ENCODE assay signal across 1 cellular context in the genomic region with DNA sequence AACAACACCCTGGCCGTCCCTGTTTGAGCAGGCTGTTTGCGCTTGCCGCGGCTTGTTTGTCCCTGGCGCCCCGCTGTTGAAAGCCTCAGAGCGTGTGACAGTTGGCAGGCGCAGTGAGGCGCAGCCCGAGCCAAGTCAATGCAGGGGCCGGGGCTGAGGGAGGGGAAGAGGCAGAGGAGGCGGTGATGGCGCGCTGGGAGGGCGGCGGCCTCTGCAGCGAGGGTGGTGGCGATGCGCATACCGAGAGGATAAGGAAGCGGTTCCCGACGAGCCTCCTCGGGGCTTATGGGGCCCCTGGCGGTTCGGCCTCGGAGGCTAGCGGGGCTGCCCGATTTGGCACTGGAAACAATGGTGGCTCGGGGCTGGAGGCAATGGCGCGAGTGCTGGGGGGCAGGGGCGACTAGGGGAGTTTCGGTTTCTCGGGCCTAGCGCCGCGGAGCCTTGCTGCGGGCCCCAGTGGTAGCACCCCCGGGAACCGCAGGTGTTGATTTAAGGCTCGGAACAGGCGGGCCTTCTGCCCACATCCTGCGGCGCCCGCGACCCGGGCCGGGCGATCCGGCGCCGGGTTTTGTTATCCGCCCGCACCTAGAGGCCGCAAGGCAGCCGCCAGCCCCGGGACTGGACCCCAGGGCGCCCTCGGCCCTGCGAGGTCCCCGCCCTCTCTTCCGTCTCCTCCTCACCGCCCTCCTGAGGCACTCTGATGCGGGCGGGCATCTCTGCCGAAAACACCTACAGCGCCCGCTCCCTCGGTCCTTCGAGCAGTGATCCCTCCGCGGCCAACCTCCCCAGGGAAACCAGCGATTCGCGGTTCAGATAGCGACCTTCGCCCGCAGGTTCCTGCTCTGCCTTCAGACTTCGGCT.
A peak's percentile ranks its signal among the peaks of the same experiment; 100 is the strongest.
TF ChIP-seq lines count a peak whose summit lies in the region.

No MANE protein-coding gene starts in this region.

TF ChIP-seq in GM12878, 131 proteins besides CTCF, POLR2A, EP300 and RAD21 (continued from another document and continues in another):
- TF ChIP-seq, protein P1, sequence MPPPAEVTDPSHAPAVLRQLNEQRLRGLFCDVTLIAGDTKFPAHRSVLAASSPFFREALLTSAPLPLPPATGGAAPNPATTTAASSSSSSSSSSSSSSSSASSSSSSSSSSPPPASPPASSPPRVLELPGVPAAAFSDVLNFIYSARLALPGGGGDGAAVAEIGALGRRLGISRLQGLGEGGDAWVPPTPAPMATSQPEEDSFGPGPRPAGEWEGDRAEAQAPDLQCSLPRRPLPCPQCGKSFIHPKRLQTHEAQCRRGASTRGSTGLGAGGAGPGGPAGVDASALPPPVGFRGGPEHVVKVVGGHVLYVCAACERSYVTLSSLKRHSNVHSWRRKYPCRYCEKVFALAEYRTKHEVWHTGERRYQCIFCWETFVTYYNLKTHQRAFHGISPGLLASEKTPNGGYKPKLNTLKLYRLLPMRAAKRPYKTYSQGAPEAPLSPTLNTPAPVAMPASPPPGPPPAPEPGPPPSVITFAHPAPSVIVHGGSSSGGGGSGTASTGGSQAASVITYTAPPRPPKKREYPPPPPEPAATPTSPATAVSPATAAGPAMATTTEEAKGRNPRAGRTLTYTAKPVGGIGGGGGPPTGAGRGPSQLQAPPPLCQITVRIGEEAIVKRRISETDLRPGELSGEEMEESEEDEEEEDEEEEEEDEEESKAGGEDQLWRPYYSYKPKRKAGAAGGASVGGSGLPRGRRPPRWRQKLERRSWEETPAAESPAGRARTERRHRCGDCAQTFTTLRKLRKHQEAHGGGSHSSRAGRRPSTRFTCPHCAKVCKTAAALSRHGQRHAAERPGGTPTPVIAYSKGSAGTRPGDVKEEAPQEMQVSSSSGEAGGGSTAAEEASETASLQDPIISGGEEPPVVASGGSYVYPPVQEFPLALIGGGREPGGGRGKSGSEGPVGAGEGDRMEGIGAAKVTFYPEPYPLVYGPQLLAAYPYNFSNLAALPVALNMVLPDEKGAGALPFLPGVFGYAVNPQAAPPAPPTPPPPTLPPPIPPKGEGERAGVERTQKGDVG (CRISPR knock-in tag; IDR thresholded peaks at IDR 0.05) = peak; percentile 82
- TF ChIP-seq, protein P2, sequence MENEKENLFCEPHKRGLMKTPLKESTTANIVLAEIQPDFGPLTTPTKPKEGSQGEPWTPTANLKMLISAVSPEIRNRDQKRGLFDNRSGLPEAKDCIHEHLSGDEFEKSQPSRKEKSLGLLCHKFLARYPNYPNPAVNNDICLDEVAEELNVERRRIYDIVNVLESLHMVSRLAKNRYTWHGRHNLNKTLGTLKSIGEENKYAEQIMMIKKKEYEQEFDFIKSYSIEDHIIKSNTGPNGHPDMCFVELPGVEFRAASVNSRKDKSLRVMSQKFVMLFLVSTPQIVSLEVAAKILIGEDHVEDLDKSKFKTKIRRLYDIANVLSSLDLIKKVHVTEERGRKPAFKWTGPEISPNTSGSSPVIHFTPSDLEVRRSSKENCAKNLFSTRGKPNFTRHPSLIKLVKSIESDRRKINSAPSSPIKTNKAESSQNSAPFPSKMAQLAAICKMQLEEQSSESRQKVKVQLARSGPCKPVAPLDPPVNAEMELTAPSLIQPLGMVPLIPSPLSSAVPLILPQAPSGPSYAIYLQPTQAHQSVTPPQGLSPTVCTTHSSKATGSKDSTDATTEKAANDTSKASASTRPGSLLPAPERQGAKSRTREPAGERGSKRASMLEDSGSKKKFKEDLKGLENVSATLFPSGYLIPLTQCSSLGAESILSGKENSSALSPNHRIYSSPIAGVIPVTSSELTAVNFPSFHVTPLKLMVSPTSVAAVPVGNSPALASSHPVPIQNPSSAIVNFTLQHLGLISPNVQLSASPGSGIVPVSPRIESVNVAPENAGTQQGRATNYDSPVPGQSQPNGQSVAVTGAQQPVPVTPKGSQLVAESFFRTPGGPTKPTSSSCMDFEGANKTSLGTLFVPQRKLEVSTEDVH (IDR thresholded peaks at IDR 0.05; ENCODE audit: low read depth, partially characterized antibody) = no peak
- TF ChIP-seq RFX5 (IDR thresholded peaks at IDR 0.05; ENCODE audit: low read depth, low read length) (no peak; the same call in 1 of the 2 replicates), FOS (IDR thresholded peaks at IDR 0.05; ENCODE audit: borderline replicate concordance, extremely low read depth, insufficient read length) (no peak), BHLHE40 (IDR thresholded peaks at IDR 0.05; ENCODE audit: borderline replicate concordance in 1 of 2, low read depth in 2 of 2, low read length in 1 of 2) (peak; percentile 72 to 89), SIN3A (IDR thresholded peaks at IDR 0.05; ENCODE audit: low read depth, low read length) (peak; percentile 73; the same call in 1 of the 2 replicates), JUND (IDR thresholded peaks at IDR 0.05; ENCODE audit: low read depth, low read length) (no peak), JUNB (IDR thresholded peaks at IDR 0.05) (no peak), ZNF274 (IDR thresholded peaks at IDR 0.05; ENCODE audit: insufficient read depth, insufficient read length) (no peak), BRCA1 (IDR thresholded peaks at IDR 0.05; ENCODE audit: low read depth, low read length) (no peak), IKZF2 (IDR thresholded peaks at IDR 0.05) (peak; percentile 86 to 91), ZNF622 (IDR thresholded peaks at IDR 0.05) (no peak), SMAD5 (IDR thresholded peaks at IDR 0.05; ENCODE audit: low read depth) (peak; percentile 80), TAF1 (IDR thresholded peaks at IDR 0.05; ENCODE audit: borderline replicate concordance, low read depth, low read length) (peak; percentile 87), BCL11A (IDR thresholded peaks at IDR 0.05; ENCODE audit: low read depth, low read length) (peak; percentile 58), CHD4 (IDR thresholded peaks at IDR 0.05) (no peak), NR2C2 (IDR thresholded peaks at IDR 0.05; ENCODE audit: borderline replicate concordance, control insufficient read depth, insufficient read length, low read depth) (no peak), RUNX3 (IDR thresholded peaks at IDR 0.05; ENCODE audit: low read length) (no peak), GATAD2B (conservative IDR thresholded peaks at IDR 0.05; ENCODE audit: low read depth) (peak; percentile 98), SIX5 (IDR thresholded peaks at IDR 0.05; ENCODE audit: low read depth, low read length, severe bottlenecking) (no peak), CBFB (IDR thresholded peaks at IDR 0.05; ENCODE audit: low read depth) (peak; percentile 93), EGR1 (IDR thresholded peaks at IDR 0.05; ENCODE audit: borderline replicate concordance in 1 of 2, low read depth in 2 of 2, low read length in 2 of 2) (peak in 1 of 2 experiments; percentile 76; a peak in 2 of 3 replicates), HDGF (IDR thresholded peaks at IDR 0.05) (peak; percentile 91), STAT1 (conservative IDR thresholded peaks at IDR 0.05) (peak; percentile 83), KLF5 (IDR thresholded peaks at IDR 0.05; ENCODE audit: partially characterized antibody) (peak; percentile 77), PAX8 (IDR thresholded peaks at IDR 0.05) (no peak), SREBF1 (IDR thresholded peaks at IDR 0.05; ENCODE audit: low read length) (no peak)
- TF ChIP-seq, protein P3, sequence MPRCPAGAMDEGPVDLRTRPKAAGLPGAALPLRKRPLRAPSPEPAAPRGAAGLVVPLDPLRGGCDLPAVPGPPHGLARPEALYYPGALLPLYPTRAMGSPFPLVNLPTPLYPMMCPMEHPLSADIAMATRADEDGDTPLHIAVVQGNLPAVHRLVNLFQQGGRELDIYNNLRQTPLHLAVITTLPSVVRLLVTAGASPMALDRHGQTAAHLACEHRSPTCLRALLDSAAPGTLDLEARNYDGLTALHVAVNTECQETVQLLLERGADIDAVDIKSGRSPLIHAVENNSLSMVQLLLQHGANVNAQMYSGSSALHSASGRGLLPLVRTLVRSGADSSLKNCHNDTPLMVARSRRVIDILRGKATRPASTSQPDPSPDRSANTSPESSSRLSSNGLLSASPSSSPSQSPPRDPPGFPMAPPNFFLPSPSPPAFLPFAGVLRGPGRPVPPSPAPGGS (IDR thresholded peaks at IDR 0.05; ENCODE audit: borderline replicate concordance, insufficient read depth, low read depth, low read length, poor library complexity, severe bottlenecking) = peak; percentile 95
- TF ChIP-seq, protein P4, sequence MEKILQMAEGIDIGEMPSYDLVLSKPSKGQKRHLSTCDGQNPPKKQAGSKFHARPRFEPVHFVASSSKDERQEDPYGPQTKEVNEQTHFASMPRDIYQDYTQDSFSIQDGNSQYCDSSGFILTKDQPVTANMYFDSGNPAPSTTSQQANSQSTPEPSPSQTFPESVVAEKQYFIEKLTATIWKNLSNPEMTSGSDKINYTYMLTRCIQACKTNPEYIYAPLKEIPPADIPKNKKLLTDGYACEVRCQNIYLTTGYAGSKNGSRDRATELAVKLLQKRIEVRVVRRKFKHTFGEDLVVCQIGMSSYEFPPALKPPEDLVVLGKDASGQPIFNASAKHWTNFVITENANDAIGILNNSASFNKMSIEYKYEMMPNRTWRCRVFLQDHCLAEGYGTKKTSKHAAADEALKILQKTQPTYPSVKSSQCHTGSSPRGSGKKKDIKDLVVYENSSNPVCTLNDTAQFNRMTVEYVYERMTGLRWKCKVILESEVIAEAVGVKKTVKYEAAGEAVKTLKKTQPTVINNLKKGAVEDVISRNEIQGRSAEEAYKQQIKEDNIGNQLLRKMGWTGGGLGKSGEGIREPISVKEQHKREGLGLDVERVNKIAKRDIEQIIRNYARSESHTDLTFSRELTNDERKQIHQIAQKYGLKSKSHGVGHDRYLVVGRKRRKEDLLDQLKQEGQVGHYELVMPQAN (conservative IDR thresholded peaks at IDR 0.05) = peak; percentile 55
- TF ChIP-seq, protein P5, sequence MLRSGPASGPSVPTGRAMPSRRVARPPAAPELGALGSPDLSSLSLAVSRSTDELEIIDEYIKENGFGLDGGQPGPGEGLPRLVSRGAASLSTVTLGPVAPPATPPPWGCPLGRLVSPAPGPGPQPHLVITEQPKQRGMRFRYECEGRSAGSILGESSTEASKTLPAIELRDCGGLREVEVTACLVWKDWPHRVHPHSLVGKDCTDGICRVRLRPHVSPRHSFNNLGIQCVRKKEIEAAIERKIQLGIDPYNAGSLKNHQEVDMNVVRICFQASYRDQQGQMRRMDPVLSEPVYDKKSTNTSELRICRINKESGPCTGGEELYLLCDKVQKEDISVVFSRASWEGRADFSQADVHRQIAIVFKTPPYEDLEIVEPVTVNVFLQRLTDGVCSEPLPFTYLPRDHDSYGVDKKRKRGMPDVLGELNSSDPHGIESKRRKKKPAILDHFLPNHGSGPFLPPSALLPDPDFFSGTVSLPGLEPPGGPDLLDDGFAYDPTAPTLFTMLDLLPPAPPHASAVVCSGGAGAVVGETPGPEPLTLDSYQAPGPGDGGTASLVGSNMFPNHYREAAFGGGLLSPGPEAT (IDR thresholded peaks at IDR 0.05; ENCODE audit: low read depth) = peak; percentile 96
- TF ChIP-seq, protein P6, sequence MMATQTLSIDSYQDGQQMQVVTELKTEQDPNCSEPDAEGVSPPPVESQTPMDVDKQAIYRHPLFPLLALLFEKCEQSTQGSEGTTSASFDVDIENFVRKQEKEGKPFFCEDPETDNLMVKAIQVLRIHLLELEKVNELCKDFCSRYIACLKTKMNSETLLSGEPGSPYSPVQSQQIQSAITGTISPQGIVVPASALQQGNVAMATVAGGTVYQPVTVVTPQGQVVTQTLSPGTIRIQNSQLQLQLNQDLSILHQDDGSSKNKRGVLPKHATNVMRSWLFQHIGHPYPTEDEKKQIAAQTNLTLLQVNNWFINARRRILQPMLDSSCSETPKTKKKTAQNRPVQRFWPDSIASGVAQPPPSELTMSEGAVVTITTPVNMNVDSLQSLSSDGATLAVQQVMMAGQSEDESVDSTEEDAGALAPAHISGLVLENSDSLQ (IDR thresholded peaks at IDR 0.05) = peak; percentile 50
- TF ChIP-seq, protein P7, sequence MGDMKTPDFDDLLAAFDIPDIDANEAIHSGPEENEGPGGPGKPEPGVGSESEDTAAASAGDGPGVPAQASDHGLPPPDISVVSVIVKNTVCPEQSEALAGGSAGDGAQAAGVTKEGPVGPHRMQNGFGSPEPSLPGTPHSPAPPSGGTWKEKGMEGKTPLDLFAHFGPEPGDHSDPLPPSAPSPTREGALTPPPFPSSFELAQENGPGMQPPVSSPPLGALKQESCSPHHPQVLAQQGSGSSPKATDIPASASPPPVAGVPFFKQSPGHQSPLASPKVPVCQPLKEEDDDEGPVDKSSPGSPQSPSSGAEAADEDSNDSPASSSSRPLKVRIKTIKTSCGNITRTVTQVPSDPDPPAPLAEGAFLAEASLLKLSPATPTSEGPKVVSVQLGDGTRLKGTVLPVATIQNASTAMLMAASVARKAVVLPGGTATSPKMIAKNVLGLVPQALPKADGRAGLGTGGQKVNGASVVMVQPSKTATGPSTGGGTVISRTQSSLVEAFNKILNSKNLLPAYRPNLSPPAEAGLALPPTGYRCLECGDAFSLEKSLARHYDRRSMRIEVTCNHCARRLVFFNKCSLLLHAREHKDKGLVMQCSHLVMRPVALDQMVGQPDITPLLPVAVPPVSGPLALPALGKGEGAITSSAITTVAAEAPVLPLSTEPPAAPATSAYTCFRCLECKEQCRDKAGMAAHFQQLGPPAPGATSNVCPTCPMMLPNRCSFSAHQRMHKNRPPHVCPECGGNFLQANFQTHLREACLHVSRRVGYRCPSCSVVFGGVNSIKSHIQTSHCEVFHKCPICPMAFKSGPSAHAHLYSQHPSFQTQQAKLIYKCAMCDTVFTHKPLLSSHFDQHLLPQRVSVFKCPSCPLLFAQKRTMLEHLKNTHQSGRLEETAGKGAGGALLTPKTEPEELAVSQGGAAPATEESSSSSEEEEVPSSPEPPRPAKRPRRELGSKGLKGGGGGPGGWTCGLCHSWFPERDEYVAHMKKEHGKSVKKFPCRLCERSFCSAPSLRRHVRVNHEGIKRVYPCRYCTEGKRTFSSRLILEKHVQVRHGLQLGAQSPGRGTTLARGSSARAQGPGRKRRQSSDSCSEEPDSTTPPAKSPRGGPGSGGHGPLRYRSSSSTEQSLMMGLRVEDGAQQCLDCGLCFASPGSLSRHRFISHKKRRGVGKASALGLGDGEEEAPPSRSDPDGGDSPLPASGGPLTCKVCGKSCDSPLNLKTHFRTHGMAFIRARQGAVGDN (IDR thresholded peaks at IDR 0.05) = peak; percentile 75
- TF ChIP-seq, protein P8, sequence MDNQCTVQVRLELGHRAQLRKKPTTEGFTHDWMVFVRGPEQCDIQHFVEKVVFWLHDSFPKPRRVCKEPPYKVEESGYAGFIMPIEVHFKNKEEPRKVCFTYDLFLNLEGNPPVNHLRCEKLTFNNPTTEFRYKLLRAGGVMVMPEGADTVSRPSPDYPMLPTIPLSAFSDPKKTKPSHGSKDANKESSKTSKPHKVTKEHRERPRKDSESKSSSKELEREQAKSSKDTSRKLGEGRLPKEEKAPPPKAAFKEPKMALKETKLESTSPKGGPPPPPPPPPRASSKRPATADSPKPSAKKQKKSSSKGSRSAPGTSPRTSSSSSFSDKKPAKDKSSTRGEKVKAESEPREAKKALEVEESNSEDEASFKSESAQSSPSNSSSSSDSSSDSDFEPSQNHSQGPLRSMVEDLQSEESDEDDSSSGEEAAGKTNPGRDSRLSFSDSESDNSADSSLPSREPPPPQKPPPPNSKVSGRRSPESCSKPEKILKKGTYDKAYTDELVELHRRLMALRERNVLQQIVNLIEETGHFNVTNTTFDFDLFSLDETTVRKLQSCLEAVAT (IDR thresholded peaks at IDR 0.05) = peak; percentile 88
- TF ChIP-seq, protein P9, sequence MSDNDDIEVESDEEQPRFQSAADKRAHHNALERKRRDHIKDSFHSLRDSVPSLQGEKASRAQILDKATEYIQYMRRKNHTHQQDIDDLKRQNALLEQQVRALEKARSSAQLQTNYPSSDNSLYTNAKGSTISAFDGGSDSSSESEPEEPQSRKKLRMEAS (IDR thresholded peaks at IDR 0.05; ENCODE audit: low read depth, low read length) = peak; percentile 82
